1 cellular context compared by ENCODE assay signal in genomic region chr1:172360511-172360910, GRCh38.
TF ChIP-seq lines count a peak whose summit lies in the region.

No MANE protein-coding gene starts in this region.

TF ChIP-seq in HepG2, 621 proteins besides CTCF, POLR2A, EP300 and RAD21 (continued from another document):
- TF ChIP-seq ZNF318 (CRISPR knock-in tag; IDR thresholded peaks at IDR 0.05): no peak
- peak; percentile 52; the same call in 1 of the 2 replicates for TF ChIP-seq ERF (CRISPR knock-in tag; IDR thresholded peaks at IDR 0.05)
- TF ChIP-seq SRF (IDR thresholded peaks at IDR 0.05; ENCODE audit: low read depth, low read length): 0 out of 2 replicates have a peak, but pooled peaks have one; percentile 13
- TF ChIP-seq TBX2 (CRISPR knock-in tag; IDR thresholded peaks at IDR 0.05; ENCODE audit: borderline replicate concordance): peak; percentile 84
- no peak for TF ChIP-seq YEATS4 (CRISPR knock-in tag; IDR thresholded peaks at IDR 0.05; ENCODE audit: borderline replicate concordance)
- TF ChIP-seq PITX1 (CRISPR knock-in tag; IDR thresholded peaks at IDR 0.05): peak; percentile 47; the same call in 1 of the 2 replicates
- no peak for TF ChIP-seq ATF6 (CRISPR knock-in tag; conservative IDR thresholded peaks at IDR 0.05)
- TF ChIP-seq TEF (CRISPR knock-in tag; IDR thresholded peaks at IDR 0.05): peak; percentile 66; the same call in 1 of the 2 replicates
- no peak for TF ChIP-seq ZFP91 (CRISPR knock-in tag; IDR thresholded peaks at IDR 0.05; ENCODE audit: borderline replicate concordance)
- TF ChIP-seq ZNF331 (CRISPR knock-in tag; IDR thresholded peaks at IDR 0.05): peak; percentile 95; the same call in 1 of the 2 replicates
- no peak for TF ChIP-seq ZBTB10 (CRISPR knock-in tag; IDR thresholded peaks at IDR 0.05; ENCODE audit: borderline replicate concordance)
- TF ChIP-seq FOSL2 (CRISPR knock-in tag; IDR thresholded peaks at IDR 0.05): peak; percentile 61
- peak; percentile 51; the same call in 1 of the 2 replicates for TF ChIP-seq SALL1 (CRISPR knock-in tag; IDR thresholded peaks at IDR 0.05)
- TF ChIP-seq YY1 (IDR thresholded peaks at IDR 0.05; ENCODE audit: insufficient read depth, insufficient replicate concordance, low read depth, low read length): no peak
- TF ChIP-seq ZNF205 (CRISPR knock-in tag; IDR thresholded peaks at IDR 0.05): 0 out of 2 replicates have a peak, but pooled peaks have one; percentile 19
- peak; percentile 61; the same call in 1 of the 2 replicates for TF ChIP-seq FOXA1 (IDR thresholded peaks at IDR 0.05)
- TF ChIP-seq FOXA1 (CRISPR knock-in tag; IDR thresholded peaks at IDR 0.05): peak; percentile 93
- TF ChIP-seq BCL6 (CRISPR knock-in tag; IDR thresholded peaks at IDR 0.05): peak; percentile 93
- peak; percentile 89 for TF ChIP-seq FOXA3 (CRISPR knock-in tag; IDR thresholded peaks at IDR 0.05)
- no peak for TF ChIP-seq MEIS2 (CRISPR knock-in tag; IDR thresholded peaks at IDR 0.05)
- TF ChIP-seq CBFB (CRISPR knock-in tag; IDR thresholded peaks at IDR 0.05): peak; percentile 100
- TF ChIP-seq CREM (IDR thresholded peaks at IDR 0.05): peak; percentile 57; the same call in 1 of the 2 replicates
- no peak for TF ChIP-seq CREM (CRISPR knock-in tag; IDR thresholded peaks at IDR 0.05)
- no peak for TF ChIP-seq RBM39 (IDR thresholded peaks at IDR 0.05; ENCODE audit: low read depth, low read length, poor library complexity, severe bottlenecking)
